8 cellular contexts compared by ENCODE assay signal in genomic region chr16:57186630-57187507, GRCh38. TPM values are rescaled to one million over a fixed set of nuclear protein-coding genes. Genes with fewer than 3 reads are reported as not detected.
DNase-seq lines count a peak whose midpoint lies in the region; ATAC-seq and TF ChIP-seq lines count a peak whose summit lies in the region.

No MANE protein-coding gene starts in this region.

- TF ChIP-seq EP300 in suprapubic skin (IDR thresholded peaks at IDR 0.05) = no peak

- DNase-seq in NCI-H146 (lab: John Stamatoyannopoulos, UW) = peak; percentile 19
- DNase-seq in NCI-H146 treated with DMSO at 0.1 percent for 48 hours (lab: John Stamatoyannopoulos, UW; ENCODE audit: unreplicated experiment) = no peak
- DNase-seq in SW480 (ENCODE audit: low spot score) = peak; percentile 46
- peak; percentile 15 for DNase-seq in cerebellum (ENCODE audit: low spot score)
- peak; percentile 49 for DNase-seq in left lobe of liver (ENCODE audit: low spot score)
- no peak for DNase-seq in suprapubic skin (ENCODE audit: low spot score in 2 of 2)
- DNase-seq in DMS79 (lab: John Stamatoyannopoulos, UW) = no peak

- H3K36me3 ChIP-seq in suprapubic skin = no peaks in the 10 kb centered on the region

- H3K27me3 ChIP-seq in suprapubic skin = no peaks in the 10 kb centered on the region

- no peak for TF ChIP-seq POLR2A in suprapubic skin (IDR thresholded peaks at IDR 0.05)

- ATAC-seq in HG02943 (IDR thresholded peaks at IDR 0.05; ENCODE audit: low read depth, unreplicated experiment) = peak; percentile 5
- ATAC-seq in left lobe of liver = peak; percentile 33

- H3K4me3 ChIP-seq in suprapubic skin = peak overlapping the region; percentile 98

- no peaks in the 10 kb centered on the region for H3K9me3 ChIP-seq in suprapubic skin

- no peak for TF ChIP-seq CTCF in suprapubic skin (IDR thresholded peaks at IDR 0.05)

- peak overlapping the region; percentile 97 for H3K27ac ChIP-seq in suprapubic skin

- H3K4me1 ChIP-seq in suprapubic skin = peaks cover 44% of the 10 kb centered on the region

- under 1% methylated on average over 31 of the region's 31 CpGs for WGBS in suprapubic skin

RNA-seq across cellular contexts. Expression of gene RSPRY1, which starts 0.7 kb away (rescaled TPM):
- total RNA-seq in cerebellum = 61.0 TPM
- 18.1 TPM for total RNA-seq in left lobe of liver
- 10 to 100 TPM; 16.3 to 48.3 (median 35.2) TPM for total RNA-seq in suprapubic skin

RNA-seq across cellular contexts. Expression of gene PSME3IP1, which starts 1.0 kb away (rescaled TPM):
- total RNA-seq in cerebellum = 66.1 TPM
- total RNA-seq in left lobe of liver = 26.6 TPM
- 100 to 1,000 TPM in 1 of 4 donors, 10 to 100 TPM in 3; 47.1 to 109 (median 60.3) TPM for total RNA-seq in suprapubic skin

RNA-seq across cellular contexts. Expression of gene ARL2BP, which starts 58.2 kb away (rescaled TPM):
- total RNA-seq in cerebellum = 44.3 TPM
- total RNA-seq in left lobe of liver = 17.1 TPM
- 10 to 100 TPM; 27.8 to 66.2 (median 51.0) TPM for total RNA-seq in suprapubic skin

Comparison
In these comparisons a context has a peak if more than half of its experiments do, and no peak if none do; other contexts are left out.
1. DNase-seq: peak in NCI-H146 (single experiment), SW480 (single experiment), cerebellum (single experiment) and left lobe of liver (single experiment); none in NCI-H146 treated with DMSO at 0.1 percent for 48 hours (single experiment), suprapubic skin (0 of 2) and DMS79 (single experiment).